Comparison of ENCODE assay signal across 10 cellular contexts in genomic region chr7:16739863-16740622, GRCh38. TPM values are rescaled to one million over a fixed set of nuclear protein-coding genes. Genes with fewer than 3 reads are reported as not detected.
DNase-seq lines count a peak whose midpoint lies in the region; ATAC-seq and TF ChIP-seq lines count a peak whose summit lies in the region.
"Had no signal": no experiment of that assay in that cellular context is flagged by ENCODE, and none has a peak within 500 bp of the region (broad histone marks: within the 10 kb centered on the region; RNA-seq: fewer than 3 reads in every experiment).

No MANE protein-coding gene starts in this region.

- ATAC-seq in psoas muscle (peak in 3 of 4 donors; percentile 54 to 75 (median 64)), HG03159 (IDR thresholded peaks at IDR 0.05; ENCODE audit: unreplicated experiment) (no peak), GM21786 (IDR thresholded peaks at IDR 0.05; ENCODE audit: unreplicated experiment) (no peak)

- no peak for TF ChIP-seq CTCF in psoas muscle (IDR thresholded peaks at IDR 0.05)

- H3K36me3 ChIP-seq in psoas muscle (ENCODE audit: insufficient read depth in 1 of 2, low read depth in 1 of 2), result no peaks in the 10 kb centered on the region

- H3K27me3 ChIP-seq in psoas muscle (ENCODE audit: insufficient read depth in 3 of 3, low read length in 2 of 3), result no peaks in the 10 kb centered on the region

- 46 to 57% (median 50%) methylated on average over 6 of the region's 6 CpGs for WGBS in psoas muscle, 3 donors

- intact Hi-C loops in psoas muscle (cut with DNase I), result no loop called here

- H3K4me1 ChIP-seq in psoas muscle, result no peaks in the 10 kb centered on the region

- no peak overlapping the region for H3K4me3 ChIP-seq in psoas muscle

- no peaks in the 10 kb centered on the region for H3K9me3 ChIP-seq in psoas muscle

- no peak overlapping the region for H3K27ac ChIP-seq in psoas muscle
- H3K27ac ChIP-seq: KMS-11 had no signal

- DNase-seq in GM04503 (ENCODE audit: low read depth) (peak; percentile 96), OCI-M2 (lab: John Stamatoyannopoulos, UW; ENCODE audit: unreplicated experiment) (peak; percentile 25), fibroblast of peridontal ligament (ENCODE audit: extremely low read depth) (peak; percentile 96), psoas muscle (no peak), NCI-H526 treated with DMSO at 0.1 percent for 48 hours (lab: John Stamatoyannopoulos, UW) (no peak)
- DNase-seq in stimulated activated naive CD4-positive, alpha-beta T cell treated with Interleukin-2 at 50 U/mL for 16 hours (lab: John Stamatoyannopoulos, UW), result no peak
- DNase-seq: activated B cell treated with CpG ODN at 0.5 μM for 24 hours had no signal

RNA-seq across cellular contexts. Expression of gene TSPAN13, which starts 13.5 kb away (rescaled TPM):
- total RNA-seq in psoas muscle, result 1 to 10 TPM; 4.8 to 9.5 (median 8.5) TPM
- polyA plus RNA-seq in psoas muscle, result 10 to 100 TPM in 1 of 3 donors, 1 to 10 TPM in 2; 8.7 to 16.2 (median 10.0) TPM

Comparison
In these comparisons a context has a peak if more than half of its experiments do, and no peak if none do; other contexts are left out.
1. DNase-seq: peak in GM04503 (single experiment), OCI-M2 (single experiment) and fibroblast of peridontal ligament (single experiment); none in psoas muscle (0 of 2), NCI-H526 treated with DMSO at 0.1 percent for 48 hours (single experiment) and stimulated activated naive CD4-positive, alpha-beta T cell treated with Interleukin-2 at 50 U/mL for 16 hours (single experiment).
2. ATAC-seq: peak in psoas muscle (3 of 4); none in HG03159 (single experiment) and GM21786 (single experiment).